In the genomic region with DNA sequence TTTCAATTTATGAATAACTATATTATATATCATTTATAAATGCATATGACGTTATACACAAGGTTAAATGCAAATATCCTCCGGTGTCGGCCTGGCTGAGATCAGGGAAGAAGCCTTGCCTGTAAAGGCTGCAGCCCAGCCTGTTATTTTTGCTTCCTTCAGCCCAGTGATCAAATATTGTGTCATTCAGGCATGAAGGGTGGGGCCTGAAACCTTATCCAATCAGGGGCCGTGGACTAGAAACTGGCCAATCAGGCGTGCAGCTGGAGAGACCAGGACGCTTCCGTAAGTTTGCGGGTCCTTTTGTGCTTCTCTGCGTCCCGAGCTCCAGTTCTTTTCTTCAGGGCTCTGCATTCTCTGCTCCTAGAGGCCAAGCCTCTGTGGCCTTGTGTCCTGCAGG, we compare ENCODE assay signal across 2 cellular contexts.
TF ChIP-seq lines count a peak whose summit lies in the region.

TSS of gene ZNF722 (plus strand) at position 301 of the 400 bp plus-strand sequence. CDS start 113 bp downstream, outside the sequence.

TF ChIP-seq in SK-N-SH, 30 proteins besides CTCF, POLR2A, EP300 and RAD21 (continued from another document):
- TF ChIP-seq ZBTB33 (IDR thresholded peaks at IDR 0.05; ENCODE audit: borderline replicate concordance, low read depth), result no peak
- TF ChIP-seq, protein P1, sequence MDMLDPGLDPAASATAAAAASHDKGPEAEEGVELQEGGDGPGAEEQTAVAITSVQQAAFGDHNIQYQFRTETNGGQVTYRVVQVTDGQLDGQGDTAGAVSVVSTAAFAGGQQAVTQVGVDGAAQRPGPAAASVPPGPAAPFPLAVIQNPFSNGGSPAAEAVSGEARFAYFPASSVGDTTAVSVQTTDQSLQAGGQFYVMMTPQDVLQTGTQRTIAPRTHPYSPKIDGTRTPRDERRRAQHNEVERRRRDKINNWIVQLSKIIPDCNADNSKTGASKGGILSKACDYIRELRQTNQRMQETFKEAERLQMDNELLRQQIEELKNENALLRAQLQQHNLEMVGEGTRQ (IDR thresholded peaks at IDR 0.05; ENCODE audit: borderline replicate concordance, low read depth, low read length), result no peak
- no peak for TF ChIP-seq NRF1 (IDR thresholded peaks at IDR 0.05; ENCODE audit: low read depth, low read length)
- TF ChIP-seq POLR2AphosphoS5 (IDR thresholded peaks at IDR 0.05; ENCODE audit: low read depth, low read length), result no peak
- no peak for TF ChIP-seq PBX3 (IDR thresholded peaks at IDR 0.05)
- no peak for TF ChIP-seq MXI1 (IDR thresholded peaks at IDR 0.05; ENCODE audit: low read depth, low read length)
- TF ChIP-seq GATA2 (CRISPR knock-in tag; IDR thresholded peaks at IDR 0.05), result no peak
- TF ChIP-seq FOSL2 (IDR thresholded peaks at IDR 0.05; ENCODE audit: borderline replicate concordance, low read depth), result no peak
- TF ChIP-seq GABPA (IDR thresholded peaks at IDR 0.05; ENCODE audit: low read depth), result no peak
- TF ChIP-seq RCOR1 (IDR thresholded peaks at IDR 0.05; ENCODE audit: low read length), result no peak
TF ChIP-seq in SK-N-SH: peak in this region for 0.

TF ChIP-seq in SK-N-SH treated with all-trans-retinoic acid at 6 μM for 48 hours, 23 proteins besides CTCF, POLR2A, EP300 and RAD21 (continued from another document):
- no peak for TF ChIP-seq POU6F1 (CRISPR knock-in tag; IDR thresholded peaks at IDR 0.05; ENCODE audit: borderline replicate concordance, low read depth)
- TF ChIP-seq ZFP30 (CRISPR knock-in tag; IDR thresholded peaks at IDR 0.05), result no peak
- no peak for TF ChIP-seq CSDC2 (CRISPR knock-in tag; IDR thresholded peaks at IDR 0.05)
- no peak for TF ChIP-seq PPARA (CRISPR knock-in tag; IDR thresholded peaks at IDR 0.05; ENCODE audit: borderline replicate concordance)
- no peak for TF ChIP-seq ZC3H10 (CRISPR knock-in tag; IDR thresholded peaks at IDR 0.05)
